15 cellular contexts compared by ENCODE assay signal in the genomic region with DNA sequence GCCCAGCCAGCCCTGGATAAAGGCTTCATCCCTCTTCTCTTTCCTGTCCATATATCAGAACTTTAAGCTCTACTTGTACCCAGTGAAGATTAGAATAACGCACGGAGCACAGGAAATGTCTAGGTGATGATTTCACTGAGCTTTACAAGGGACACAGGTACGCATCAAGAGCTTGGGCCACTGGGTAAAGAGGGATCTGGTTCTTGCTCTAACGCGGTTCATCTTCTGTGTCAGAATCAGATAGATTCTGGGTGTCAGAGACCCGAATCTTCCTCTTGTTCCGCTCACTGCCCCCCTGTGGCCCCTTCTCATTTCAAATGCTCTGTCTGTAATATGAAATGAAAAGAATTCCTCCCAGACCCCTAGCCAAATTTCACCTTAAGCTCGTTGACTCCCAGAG. TPM values are rescaled to one million over a fixed set of nuclear protein-coding genes. Genes with fewer than 3 reads are reported as not detected.
DNase-seq lines count a peak whose midpoint lies in the region; ATAC-seq and TF ChIP-seq lines count a peak whose summit lies in the region.
"Had no signal": no experiment of that assay in that cellular context is flagged by ENCODE, and none has a peak within 500 bp of the region (broad histone marks: within the 10 kb centered on the region; RNA-seq: fewer than 3 reads in every experiment).

No MANE protein-coding gene starts in this region.

- H3K27ac Mint-ChIP-seq in activated naive CD4-positive, alpha-beta T cell treated with anti-CD3 and anti-CD28 coated beads, Interleukin-2, amount 50 U/mL, for 24 hours: peak overlapping the region; percentile 95
- peak overlapping the region; percentile 19 to 87 for H3K27ac Mint-ChIP-seq in natural killer cell

- no peaks in the 10 kb centered on the region for H3K4me1 ChIP-seq in foreskin keratinocyte

- H3K4me3 Mint-ChIP-seq in activated naive CD4-positive, alpha-beta T cell treated with anti-CD3 and anti-CD28 coated beads, Interleukin-2, amount 50 U/mL, for 24 hours: peak overlapping the region; percentile 78
- peak overlapping the region; percentile 70 for H3K4me3 Mint-ChIP-seq in natural killer cell

- intact Hi-C loops in natural killer cell (cut with micrococcal nuclease): no loop called here

- ATAC-seq in GM18868 (IDR thresholded peaks at IDR 0.05; ENCODE audit: unreplicated experiment) (peak; percentile 24), natural killer cell (no peak), foreskin keratinocyte (no peak), left lobe of liver (no peak)
- ATAC-seq: left cardiac atrium had no signal

- no peak for TF ChIP-seq CTCF in natural killer cell (IDR thresholded peaks at IDR 0.05)
- no peak for TF ChIP-seq CTCF in foreskin keratinocyte (conservative IDR thresholded peaks at IDR 0.05)

- peaks cover 37% of the 10 kb centered on the region for H3K36me3 Mint-ChIP-seq in activated naive CD4-positive, alpha-beta T cell treated with anti-CD3 and anti-CD28 coated beads, Interleukin-2, amount 50 U/mL, for 24 hours
- peaks cover 12% of the 10 kb centered on the region for H3K36me3 Mint-ChIP-seq in natural killer cell

- H3K27me3 ChIP-seq in foreskin keratinocyte: peaks cover 65% of the 10 kb centered on the region
- H3K27me3 ChIP-seq: brain microvascular endothelial cell, dorsolateral prefrontal cortex had no signal

- H3K4me1 Mint-ChIP-seq in activated naive CD4-positive, alpha-beta T cell treated with anti-CD3 and anti-CD28 coated beads, Interleukin-2, amount 50 U/mL, for 24 hours: peaks cover 80% of the 10 kb centered on the region
- H3K4me1 Mint-ChIP-seq in natural killer cell: peaks cover 22 to 31% of the 10 kb centered on the region in 2 donors

- H3K27ac ChIP-seq in foreskin keratinocyte: no peak overlapping the region
- H3K27ac ChIP-seq: brain microvascular endothelial cell, dorsolateral prefrontal cortex had no signal

- DNase-seq in activated CD4-positive, alpha-beta T cell treated with anti-CD3 and anti-CD28 coated beads, Interleukin-2, amount 50 U/mL, for 48 hours: peak; percentile 7 to 18
- no peak for DNase-seq in activated CD4-positive, alpha-beta T cell treated with anti-CD3 and anti-CD28 coated beads, Interleukin-2, amount 50 U/mL, for 4 hours
- DNase-seq in natural killer cell (no peak), foreskin keratinocyte (no peak), left lobe of liver (ENCODE audit: low spot score) (no peak), NCI-H1417 treated with DMSO at 0.1 percent for 48 hours (lab: John Stamatoyannopoulos, UW) (no peak)
- DNase-seq: brain microvascular endothelial cell, dorsolateral prefrontal cortex, left cardiac atrium, NCI-H1436, NCI-H345 had no signal

- peaks cover 5% of the 10 kb centered on the region for H3K9me3 Mint-ChIP-seq in activated naive CD4-positive, alpha-beta T cell treated with anti-CD3 and anti-CD28 coated beads, Interleukin-2, amount 50 U/mL, for 24 hours
- H3K9me3 Mint-ChIP-seq in natural killer cell: no peaks in the 10 kb centered on the region

- no peaks in the 10 kb centered on the region for H3K27me3 Mint-ChIP-seq in activated naive CD4-positive, alpha-beta T cell treated with anti-CD3 and anti-CD28 coated beads, Interleukin-2, amount 50 U/mL, for 24 hours
- H3K27me3 Mint-ChIP-seq in natural killer cell (ENCODE audit: low read depth in 2 of 2): peaks cover 5 to 39% of the 10 kb centered on the region in 2 donors

RNA-seq across cellular contexts. Expression of gene IL2RA, which starts 24.7 kb away (rescaled TPM):
- total RNA-seq in natural killer cell: 10 to 100 TPM in 1 of 3 donors, 1 to 10 TPM in 2; 3.4 to 11.2 (median 3.7) TPM
- not detected in 2 replicates for total RNA-seq in foreskin keratinocyte
- polyA plus RNA-seq in foreskin keratinocyte: not detected in 2 replicates
- total RNA-seq in left lobe of liver: 1.3 TPM
- total RNA-seq: SK-MEL-5, temporal lobe had no signal

RNA-seq across cellular contexts. Expression of gene RBM17, which starts 51.4 kb away (rescaled TPM):
- total RNA-seq in natural killer cell (100 to 1,000 TPM; 120 to 147 (median 147) TPM), foreskin keratinocyte (65.9 and 87.2 TPM in 2 replicates), left lobe of liver (24.3 TPM)
- 81.3 and 105 TPM in 2 replicates for polyA plus RNA-seq in foreskin keratinocyte

Comparison
In these comparisons a context has a peak if more than half of its experiments do, and no peak if none do; other contexts are left out.
1. DNase-seq: peak in activated CD4-positive, alpha-beta T cell treated with anti-CD3 and anti-CD28 coated beads, Interleukin-2, amount 50 U/mL, for 48 hours (2 of 2); none in activated CD4-positive, alpha-beta T cell treated with anti-CD3 and anti-CD28 coated beads, Interleukin-2, amount 50 U/mL, for 4 hours (0 of 2), natural killer cell (single experiment), foreskin keratinocyte (0 of 2), left lobe of liver (single experiment) and NCI-H1417 treated with DMSO at 0.1 percent for 48 hours (single experiment).